In the genomic region with DNA sequence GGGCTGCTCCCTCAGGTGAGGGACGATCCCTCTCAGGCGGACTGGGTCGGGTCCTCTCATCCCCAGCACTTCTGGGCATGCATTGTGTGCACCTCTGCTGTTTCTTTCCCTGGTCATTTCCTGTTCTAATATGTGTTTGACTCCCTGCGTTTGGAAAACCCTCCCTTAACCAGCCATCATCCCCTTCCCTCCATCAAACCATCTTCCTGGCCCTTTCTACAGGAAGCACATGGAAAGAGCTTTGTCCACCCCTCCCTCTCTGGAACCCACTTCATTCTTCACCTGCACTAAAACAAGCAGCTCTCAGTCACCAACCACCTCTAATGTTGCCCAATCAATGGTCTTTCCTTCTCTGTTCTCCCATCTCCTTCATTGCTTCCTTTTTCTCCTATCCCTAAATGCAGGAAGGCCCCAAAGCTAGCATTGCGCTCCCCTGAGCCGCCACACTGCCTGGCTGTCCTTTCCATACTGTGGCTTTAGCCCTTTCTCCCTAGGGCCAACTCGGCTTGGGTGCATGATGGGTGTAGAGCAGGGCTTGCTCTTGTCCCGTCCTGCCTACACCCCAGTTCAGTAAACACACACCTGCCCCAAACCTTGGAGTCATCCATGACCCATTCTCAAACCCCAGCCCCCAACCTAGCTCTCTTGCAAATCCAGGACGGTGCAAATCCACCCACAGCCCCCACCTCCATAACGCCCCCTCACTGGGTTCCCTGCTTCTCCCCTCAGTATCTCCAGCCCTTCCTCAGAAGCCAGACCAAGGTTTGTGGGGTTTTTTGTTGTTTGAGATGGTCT, we compare ENCODE assay signal across 1 cellular context.
A peak's percentile ranks its signal among the peaks of the same experiment; 100 is the strongest.
TF ChIP-seq lines count a peak whose summit lies in the region.

No MANE protein-coding gene starts in this region.

TF ChIP-seq in K562, 482 proteins besides CTCF, POLR2A, EP300 and RAD21:
- TF ChIP-seq GATAD2B (IDR thresholded peaks at IDR 0.05; ENCODE audit: borderline replicate concordance) (no peak), HLTF (IDR thresholded peaks at IDR 0.05) (no peak), SMARCA4 (IDR thresholded peaks at IDR 0.05) (no peak), ZBTB8A (IDR thresholded peaks at IDR 0.05; ENCODE audit: partially characterized antibody) (no peak), EGR1 (conservative IDR thresholded peaks at IDR 0.05) (peak; percentile 60), SUPT5H (IDR thresholded peaks at IDR 0.05) (peak; percentile 78), POLR2AphosphoS2 (IDR thresholded peaks at IDR 0.05; ENCODE audit: low read length) (peak; percentile 68), E2F3 (CRISPR knock-in tag; IDR thresholded peaks at IDR 0.05) (no peak), SMARCB1 (IDR thresholded peaks at IDR 0.05; ENCODE audit: insufficient read length, low read depth) (no peak), GTF2E2 (tag; IDR thresholded peaks at IDR 0.05) (no peak), POLR2AphosphoS5 (IDR thresholded peaks at IDR 0.05; ENCODE audit: control insufficient read depth, insufficient read depth, low read depth, low read length) (peak; percentile 27; the same call in 1 of the 2 replicates), POLR2B (IDR thresholded peaks at IDR 0.05; ENCODE audit: low read depth, partially characterized antibody) (peak; percentile 60), SMARCC2 (IDR thresholded peaks at IDR 0.05; ENCODE audit: low read depth) (no peak), CTBP1 (IDR thresholded peaks at IDR 0.05; ENCODE audit: borderline replicate concordance) (no peak), MTA3 (IDR thresholded peaks at IDR 0.05; ENCODE audit: borderline replicate concordance) (no peak), MCM7 (IDR thresholded peaks at IDR 0.05) (no peak), SNRNP70 (optimal IDR thresholded peaks at IDR 0.05; ENCODE audit: low read depth, low read length) (no peak), POLR2G (IDR thresholded peaks at IDR 0.05; ENCODE audit: low read depth, low read length) (0 out of 2 replicates have a peak, but pooled peaks have one; percentile 4), CCNT2 (IDR thresholded peaks at IDR 0.05; ENCODE audit: borderline replicate concordance, extremely low read depth, insufficient read length, low read depth, low read length) (peak; percentile 25), RFX7 (CRISPR knock-in tag; IDR thresholded peaks at IDR 0.05) (no peak), POLR3G (IDR thresholded peaks at IDR 0.05; ENCODE audit: extremely low read depth, insufficient read length, insufficient replicate concordance) (no peak), HIVEP1 (CRISPR knock-in tag; IDR thresholded peaks at IDR 0.05) (no peak), ETV1 (tag; conservative IDR thresholded peaks at IDR 0.05; ENCODE audit: low read depth) (no peak), HNRNPLL (IDR thresholded peaks at IDR 0.05; ENCODE audit: low read depth, low read length, poor library complexity, severe bottlenecking) (no peak), ZC3H8 (IDR thresholded peaks at IDR 0.05) (no peak)
- TF ChIP-seq, protein P1, sequence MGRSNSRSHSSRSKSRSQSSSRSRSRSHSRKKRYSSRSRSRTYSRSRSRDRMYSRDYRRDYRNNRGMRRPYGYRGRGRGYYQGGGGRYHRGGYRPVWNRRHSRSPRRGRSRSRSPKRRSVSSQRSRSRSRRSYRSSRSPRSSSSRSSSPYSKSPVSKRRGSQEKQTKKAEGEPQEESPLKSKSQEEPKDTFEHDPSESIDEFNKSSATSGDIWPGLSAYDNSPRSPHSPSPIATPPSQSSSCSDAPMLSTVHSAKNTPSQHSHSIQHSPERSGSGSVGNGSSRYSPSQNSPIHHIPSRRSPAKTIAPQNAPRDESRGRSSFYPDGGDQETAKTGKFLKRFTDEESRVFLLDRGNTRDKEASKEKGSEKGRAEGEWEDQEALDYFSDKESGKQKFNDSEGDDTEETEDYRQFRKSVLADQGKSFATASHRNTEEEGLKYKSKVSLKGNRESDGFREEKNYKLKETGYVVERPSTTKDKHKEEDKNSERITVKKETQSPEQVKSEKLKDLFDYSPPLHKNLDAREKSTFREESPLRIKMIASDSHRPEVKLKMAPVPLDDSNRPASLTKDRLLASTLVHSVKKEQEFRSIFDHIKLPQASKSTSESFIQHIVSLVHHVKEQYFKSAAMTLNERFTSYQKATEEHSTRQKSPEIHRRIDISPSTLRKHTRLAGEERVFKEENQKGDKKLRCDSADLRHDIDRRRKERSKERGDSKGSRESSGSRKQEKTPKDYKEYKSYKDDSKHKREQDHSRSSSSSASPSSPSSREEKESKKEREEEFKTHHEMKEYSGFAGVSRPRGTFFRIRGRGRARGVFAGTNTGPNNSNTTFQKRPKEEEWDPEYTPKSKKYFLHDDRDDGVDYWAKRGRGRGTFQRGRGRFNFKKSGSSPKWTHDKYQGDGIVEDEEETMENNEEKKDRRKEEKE (IDR thresholded peaks at IDR 0.05; ENCODE audit: borderline replicate concordance in 1 of 2, control insufficient read depth in 1 of 2, low read depth in 2 of 2, low read length in 1 of 2) = peak in 1 of 2 experiments; percentile 39; a peak in 1 of 4 replicates
- TF ChIP-seq, protein P2, sequence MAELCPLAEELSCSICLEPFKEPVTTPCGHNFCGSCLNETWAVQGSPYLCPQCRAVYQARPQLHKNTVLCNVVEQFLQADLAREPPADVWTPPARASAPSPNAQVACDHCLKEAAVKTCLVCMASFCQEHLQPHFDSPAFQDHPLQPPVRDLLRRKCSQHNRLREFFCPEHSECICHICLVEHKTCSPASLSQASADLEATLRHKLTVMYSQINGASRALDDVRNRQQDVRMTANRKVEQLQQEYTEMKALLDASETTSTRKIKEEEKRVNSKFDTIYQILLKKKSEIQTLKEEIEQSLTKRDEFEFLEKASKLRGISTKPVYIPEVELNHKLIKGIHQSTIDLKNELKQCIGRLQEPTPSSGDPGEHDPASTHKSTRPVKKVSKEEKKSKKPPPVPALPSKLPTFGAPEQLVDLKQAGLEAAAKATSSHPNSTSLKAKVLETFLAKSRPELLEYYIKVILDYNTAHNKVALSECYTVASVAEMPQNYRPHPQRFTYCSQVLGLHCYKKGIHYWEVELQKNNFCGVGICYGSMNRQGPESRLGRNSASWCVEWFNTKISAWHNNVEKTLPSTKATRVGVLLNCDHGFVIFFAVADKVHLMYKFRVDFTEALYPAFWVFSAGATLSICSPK (IDR thresholded peaks at IDR 0.05; ENCODE audit: borderline replicate concordance) = no peak
- TF ChIP-seq, protein P3, sequence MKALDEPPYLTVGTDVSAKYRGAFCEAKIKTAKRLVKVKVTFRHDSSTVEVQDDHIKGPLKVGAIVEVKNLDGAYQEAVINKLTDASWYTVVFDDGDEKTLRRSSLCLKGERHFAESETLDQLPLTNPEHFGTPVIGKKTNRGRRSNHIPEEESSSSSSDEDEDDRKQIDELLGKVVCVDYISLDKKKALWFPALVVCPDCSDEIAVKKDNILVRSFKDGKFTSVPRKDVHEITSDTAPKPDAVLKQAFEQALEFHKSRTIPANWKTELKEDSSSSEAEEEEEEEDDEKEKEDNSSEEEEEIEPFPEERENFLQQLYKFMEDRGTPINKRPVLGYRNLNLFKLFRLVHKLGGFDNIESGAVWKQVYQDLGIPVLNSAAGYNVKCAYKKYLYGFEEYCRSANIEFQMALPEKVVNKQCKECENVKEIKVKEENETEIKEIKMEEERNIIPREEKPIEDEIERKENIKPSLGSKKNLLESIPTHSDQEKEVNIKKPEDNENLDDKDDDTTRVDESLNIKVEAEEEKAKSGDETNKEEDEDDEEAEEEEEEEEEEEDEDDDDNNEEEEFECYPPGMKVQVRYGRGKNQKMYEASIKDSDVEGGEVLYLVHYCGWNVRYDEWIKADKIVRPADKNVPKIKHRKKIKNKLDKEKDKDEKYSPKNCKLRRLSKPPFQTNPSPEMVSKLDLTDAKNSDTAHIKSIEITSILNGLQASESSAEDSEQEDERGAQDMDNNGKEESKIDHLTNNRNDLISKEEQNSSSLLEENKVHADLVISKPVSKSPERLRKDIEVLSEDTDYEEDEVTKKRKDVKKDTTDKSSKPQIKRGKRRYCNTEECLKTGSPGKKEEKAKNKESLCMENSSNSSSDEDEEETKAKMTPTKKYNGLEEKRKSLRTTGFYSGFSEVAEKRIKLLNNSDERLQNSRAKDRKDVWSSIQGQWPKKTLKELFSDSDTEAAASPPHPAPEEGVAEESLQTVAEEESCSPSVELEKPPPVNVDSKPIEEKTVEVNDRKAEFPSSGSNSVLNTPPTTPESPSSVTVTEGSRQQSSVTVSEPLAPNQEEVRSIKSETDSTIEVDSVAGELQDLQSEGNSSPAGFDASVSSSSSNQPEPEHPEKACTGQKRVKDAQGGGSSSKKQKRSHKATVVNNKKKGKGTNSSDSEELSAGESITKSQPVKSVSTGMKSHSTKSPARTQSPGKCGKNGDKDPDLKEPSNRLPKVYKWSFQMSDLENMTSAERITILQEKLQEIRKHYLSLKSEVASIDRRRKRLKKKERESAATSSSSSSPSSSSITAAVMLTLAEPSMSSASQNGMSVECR (CRISPR knock-in tag; IDR thresholded peaks at IDR 0.05) = no peak
- TF ChIP-seq, protein P4, sequence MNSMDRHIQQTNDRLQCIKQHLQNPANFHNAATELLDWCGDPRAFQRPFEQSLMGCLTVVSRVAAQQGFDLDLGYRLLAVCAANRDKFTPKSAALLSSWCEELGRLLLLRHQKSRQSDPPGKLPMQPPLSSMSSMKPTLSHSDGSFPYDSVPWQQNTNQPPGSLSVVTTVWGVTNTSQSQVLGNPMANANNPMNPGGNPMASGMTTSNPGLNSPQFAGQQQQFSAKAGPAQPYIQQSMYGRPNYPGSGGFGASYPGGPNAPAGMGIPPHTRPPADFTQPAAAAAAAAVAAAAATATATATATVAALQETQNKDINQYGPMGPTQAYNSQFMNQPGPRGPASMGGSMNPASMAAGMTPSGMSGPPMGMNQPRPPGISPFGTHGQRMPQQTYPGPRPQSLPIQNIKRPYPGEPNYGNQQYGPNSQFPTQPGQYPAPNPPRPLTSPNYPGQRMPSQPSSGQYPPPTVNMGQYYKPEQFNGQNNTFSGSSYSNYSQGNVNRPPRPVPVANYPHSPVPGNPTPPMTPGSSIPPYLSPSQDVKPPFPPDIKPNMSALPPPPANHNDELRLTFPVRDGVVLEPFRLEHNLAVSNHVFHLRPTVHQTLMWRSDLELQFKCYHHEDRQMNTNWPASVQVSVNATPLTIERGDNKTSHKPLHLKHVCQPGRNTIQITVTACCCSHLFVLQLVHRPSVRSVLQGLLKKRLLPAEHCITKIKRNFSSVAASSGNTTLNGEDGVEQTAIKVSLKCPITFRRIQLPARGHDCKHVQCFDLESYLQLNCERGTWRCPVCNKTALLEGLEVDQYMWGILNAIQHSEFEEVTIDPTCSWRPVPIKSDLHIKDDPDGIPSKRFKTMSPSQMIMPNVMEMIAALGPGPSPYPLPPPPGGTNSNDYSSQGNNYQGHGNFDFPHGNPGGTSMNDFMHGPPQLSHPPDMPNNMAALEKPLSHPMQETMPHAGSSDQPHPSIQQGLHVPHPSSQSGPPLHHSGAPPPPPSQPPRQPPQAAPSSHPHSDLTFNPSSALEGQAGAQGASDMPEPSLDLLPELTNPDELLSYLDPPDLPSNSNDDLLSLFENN (IDR thresholded peaks at IDR 0.05; ENCODE audit: low read depth in 2 of 2, low read length in 2 of 2) = no peak
- TF ChIP-seq, protein P5, sequence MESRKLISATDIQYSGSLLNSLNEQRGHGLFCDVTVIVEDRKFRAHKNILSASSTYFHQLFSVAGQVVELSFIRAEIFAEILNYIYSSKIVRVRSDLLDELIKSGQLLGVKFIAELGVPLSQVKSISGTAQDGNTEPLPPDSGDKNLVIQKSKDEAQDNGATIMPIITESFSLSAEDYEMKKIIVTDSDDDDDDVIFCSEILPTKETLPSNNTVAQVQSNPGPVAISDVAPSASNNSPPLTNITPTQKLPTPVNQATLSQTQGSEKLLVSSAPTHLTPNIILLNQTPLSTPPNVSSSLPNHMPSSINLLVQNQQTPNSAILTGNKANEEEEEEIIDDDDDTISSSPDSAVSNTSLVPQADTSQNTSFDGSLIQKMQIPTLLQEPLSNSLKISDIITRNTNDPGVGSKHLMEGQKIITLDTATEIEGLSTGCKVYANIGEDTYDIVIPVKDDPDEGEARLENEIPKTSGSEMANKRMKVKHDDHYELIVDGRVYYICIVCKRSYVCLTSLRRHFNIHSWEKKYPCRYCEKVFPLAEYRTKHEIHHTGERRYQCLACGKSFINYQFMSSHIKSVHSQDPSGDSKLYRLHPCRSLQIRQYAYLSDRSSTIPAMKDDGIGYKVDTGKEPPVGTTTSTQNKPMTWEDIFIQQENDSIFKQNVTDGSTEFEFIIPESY (CRISPR knock-in tag; IDR thresholded peaks at IDR 0.05) = peak; percentile 59; the same call in 1 of the 2 replicates
- TF ChIP-seq, protein P6, sequence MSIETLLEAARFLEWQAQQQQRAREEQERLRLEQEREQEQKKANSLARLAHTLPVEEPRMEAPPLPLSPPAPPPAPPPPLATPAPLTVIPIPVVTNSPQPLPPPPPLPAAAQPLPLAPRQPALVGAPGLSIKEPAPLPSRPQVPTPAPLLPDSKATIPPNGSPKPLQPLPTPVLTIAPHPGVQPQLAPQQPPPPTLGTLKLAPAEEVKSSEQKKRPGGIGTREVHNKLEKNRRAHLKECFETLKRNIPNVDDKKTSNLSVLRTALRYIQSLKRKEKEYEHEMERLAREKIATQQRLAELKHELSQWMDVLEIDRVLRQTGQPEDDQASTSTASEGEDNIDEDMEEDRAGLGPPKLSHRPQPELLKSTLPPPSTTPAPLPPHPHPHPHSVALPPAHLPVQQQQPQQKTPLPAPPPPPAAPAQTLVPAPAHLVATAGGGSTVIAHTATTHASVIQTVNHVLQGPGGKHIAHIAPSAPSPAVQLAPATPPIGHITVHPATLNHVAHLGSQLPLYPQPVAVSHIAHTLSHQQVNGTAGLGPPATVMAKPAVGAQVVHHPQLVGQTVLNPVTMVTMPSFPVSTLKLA (conservative IDR thresholded peaks at IDR 0.05) = no peak
- TF ChIP-seq, protein P7, sequence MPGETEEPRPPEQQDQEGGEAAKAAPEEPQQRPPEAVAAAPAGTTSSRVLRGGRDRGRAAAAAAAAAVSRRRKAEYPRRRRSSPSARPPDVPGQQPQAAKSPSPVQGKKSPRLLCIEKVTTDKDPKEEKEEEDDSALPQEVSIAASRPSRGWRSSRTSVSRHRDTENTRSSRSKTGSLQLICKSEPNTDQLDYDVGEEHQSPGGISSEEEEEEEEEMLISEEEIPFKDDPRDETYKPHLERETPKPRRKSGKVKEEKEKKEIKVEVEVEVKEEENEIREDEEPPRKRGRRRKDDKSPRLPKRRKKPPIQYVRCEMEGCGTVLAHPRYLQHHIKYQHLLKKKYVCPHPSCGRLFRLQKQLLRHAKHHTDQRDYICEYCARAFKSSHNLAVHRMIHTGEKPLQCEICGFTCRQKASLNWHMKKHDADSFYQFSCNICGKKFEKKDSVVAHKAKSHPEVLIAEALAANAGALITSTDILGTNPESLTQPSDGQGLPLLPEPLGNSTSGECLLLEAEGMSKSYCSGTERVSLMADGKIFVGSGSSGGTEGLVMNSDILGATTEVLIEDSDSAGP (CRISPR knock-in tag; IDR thresholded peaks at IDR 0.05) = no peak
- TF ChIP-seq, protein P8, sequence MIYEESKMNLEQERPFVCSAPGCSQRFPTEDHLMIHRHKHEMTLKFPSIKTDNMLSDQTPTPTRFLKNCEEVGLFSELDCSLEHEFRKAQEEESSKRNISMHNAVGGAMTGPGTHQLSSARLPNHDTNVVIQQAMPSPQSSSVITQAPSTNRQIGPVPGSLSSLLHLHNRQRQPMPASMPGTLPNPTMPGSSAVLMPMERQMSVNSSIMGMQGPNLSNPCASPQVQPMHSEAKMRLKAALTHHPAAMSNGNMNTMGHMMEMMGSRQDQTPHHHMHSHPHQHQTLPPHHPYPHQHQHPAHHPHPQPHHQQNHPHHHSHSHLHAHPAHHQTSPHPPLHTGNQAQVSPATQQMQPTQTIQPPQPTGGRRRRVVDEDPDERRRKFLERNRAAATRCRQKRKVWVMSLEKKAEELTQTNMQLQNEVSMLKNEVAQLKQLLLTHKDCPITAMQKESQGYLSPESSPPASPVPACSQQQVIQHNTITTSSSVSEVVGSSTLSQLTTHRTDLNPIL (CRISPR knock-in tag; IDR thresholded peaks at IDR 0.05) = no peak
